ENCODE assay signal across 9 cellular contexts in genomic region chr12:11652351-11653040, GRCh38. TPM values are rescaled to one million over a fixed set of nuclear protein-coding genes. Genes with fewer than 3 reads are reported as not detected.
DNase-seq lines count a peak whose midpoint lies in the region; ATAC-seq lines count a peak whose summit lies in the region.
"Had no signal": no experiment of that assay in that cellular context is flagged by ENCODE, and none has a peak within 500 bp of the region (broad histone marks: within the 10 kb centered on the region; RNA-seq: fewer than 3 reads in every experiment).

No MANE protein-coding gene starts in this region.

- H3K9me3 Mint-ChIP-seq in T-helper 2 cell treated with Interferon-gamma antibody and Interleukin-4, amounts not matched to agents 5 μg/mL and 100 μg/mL, for 36 hours = no peaks in the 10 kb centered on the region
- no peaks in the 10 kb centered on the region for H3K9me3 Mint-ChIP-seq in natural killer cell treated with Interleukin-12 subunit alpha and Interleukin-12 subunit beta and Interleukin-15 and Interleukin-18, amount 100 ng/mL, for 72 hours

- H3K36me3 Mint-ChIP-seq in T-helper 2 cell treated with Interferon-gamma antibody and Interleukin-4, amounts not matched to agents 5 μg/mL and 100 μg/mL, for 36 hours (ENCODE audit: low read depth) = peaks cover 2% of the 10 kb centered on the region
- peaks cover 8% of the 10 kb centered on the region for H3K36me3 Mint-ChIP-seq in natural killer cell treated with Interleukin-12 subunit alpha and Interleukin-12 subunit beta and Interleukin-15 and Interleukin-18, amount 100 ng/mL, for 72 hours

- peak overlapping the region; percentile 6 to 99 for H3K4me3 ChIP-seq in esophagus (ENCODE audit: low read depth in 1 of 2, low read length in 2 of 2)

- ATAC-seq in HG03342 (IDR thresholded peaks at IDR 0.05; ENCODE audit: unreplicated experiment) = peak; percentile 21
- ATAC-seq in natural killer cell treated with Interleukin-12 subunit alpha and Interleukin-12 subunit beta and Interleukin-15 and Interleukin-18, amount 100 ng/mL, for 72 hours = peak; percentile 26 to 31

- peak overlapping the region; percentile 79 for H3K27ac Mint-ChIP-seq in T-helper 2 cell treated with Interferon-gamma antibody and Interleukin-4, amounts not matched to agents 5 μg/mL and 100 μg/mL, for 36 hours
- peak overlapping the region; percentile 97 to 99 for H3K27ac Mint-ChIP-seq in natural killer cell treated with Interleukin-12 subunit alpha and Interleukin-12 subunit beta and Interleukin-15 and Interleukin-18, amount 100 ng/mL, for 72 hours

- peaks cover 0 to 6% of the 10 kb centered on the region in 2 donors for H3K4me1 ChIP-seq in esophagus (ENCODE audit: control insufficient read depth in 2 of 2, insufficient read depth in 2 of 2, low read length in 1 of 2)

- no peaks in the 10 kb centered on the region for H3K27me3 Mint-ChIP-seq in T-helper 2 cell treated with Interferon-gamma antibody and Interleukin-4, amounts not matched to agents 5 μg/mL and 100 μg/mL, for 36 hours (ENCODE audit: low read depth)
- no peaks in the 10 kb centered on the region for H3K27me3 Mint-ChIP-seq in natural killer cell treated with Interleukin-12 subunit alpha and Interleukin-12 subunit beta and Interleukin-15 and Interleukin-18, amount 100 ng/mL, for 72 hours

- H3K36me3 ChIP-seq in esophagus (ENCODE audit: control insufficient read depth in 2 of 2, insufficient read depth in 2 of 2, low read length in 1 of 2) = no peaks in the 10 kb centered on the region

- no peaks in the 10 kb centered on the region for H3K9me3 ChIP-seq in esophagus (ENCODE audit: control insufficient read depth in 2 of 2, insufficient read depth in 1 of 2, low read depth in 1 of 2, low read length in 1 of 2)

- peak; percentile 50 for DNase-seq in DMS79 treated with DMSO at 0.1 percent for 48 hours (lab: John Stamatoyannopoulos, UW)
- DNase-seq in DMS79 (lab: John Stamatoyannopoulos, UW) = no peak
- peak; percentile 46 for DNase-seq in T-helper 2 cell treated with Interferon-gamma antibody and Interleukin-4, amounts not matched to agents 5 μg/mL and 100 μg/mL, for 36 hours (ENCODE audit: low spot score)
- DNase-seq in natural killer cell treated with Interleukin-12 subunit alpha and Interleukin-12 subunit beta and Interleukin-15 and Interleukin-18, amount 100 ng/mL, for 72 hours (ENCODE audit: low spot score) = peak; percentile 75
- DNase-seq in NCI-H187 treated with DMSO at 0.1 percent for 48 hours (lab: John Stamatoyannopoulos, UW) = no peak
- no peak for DNase-seq in cerebellar cortex (ENCODE audit: low spot score)

- H3K27ac ChIP-seq in esophagus (ENCODE audit: low read depth in 2 of 2, low read length in 1 of 2) = peak overlapping the region; percentile 69 to 81
- H3K27ac ChIP-seq: 22Rv1 had no signal

- H3K27me3 ChIP-seq in esophagus (ENCODE audit: control insufficient read depth in 1 of 2, insufficient read depth in 2 of 2, low read length in 2 of 2) = no peaks in the 10 kb centered on the region

- H3K4me1 Mint-ChIP-seq in T-helper 2 cell treated with Interferon-gamma antibody and Interleukin-4, amounts not matched to agents 5 μg/mL and 100 μg/mL, for 36 hours (ENCODE audit: low read depth) = peaks cover 33% of the 10 kb centered on the region
- peaks cover 59 to 64% of the 10 kb centered on the region in 2 donors for H3K4me1 Mint-ChIP-seq in natural killer cell treated with Interleukin-12 subunit alpha and Interleukin-12 subunit beta and Interleukin-15 and Interleukin-18, amount 100 ng/mL, for 72 hours (ENCODE audit: low read depth in 2 of 2)

- 24 to 28% methylated on average over 16 of the region's 16 CpGs for WGBS in esophagus, 2 donors

- peak overlapping the region; percentile 85 for H3K4me3 Mint-ChIP-seq in T-helper 2 cell treated with Interferon-gamma antibody and Interleukin-4, amounts not matched to agents 5 μg/mL and 100 μg/mL, for 36 hours
- H3K4me3 Mint-ChIP-seq in natural killer cell treated with Interleukin-12 subunit alpha and Interleukin-12 subunit beta and Interleukin-15 and Interleukin-18, amount 100 ng/mL, for 72 hours = peak overlapping the region; percentile 94

RNA-seq across cellular contexts. Expression of gene ETV6, which starts 3.0 kb away (rescaled TPM):
- 1 to 10 TPM; 5.4 to 5.6 TPM for polyA plus RNA-seq in esophagus
- 10 to 100 TPM; 50.2 to 82.3 TPM for total RNA-seq in natural killer cell treated with Interleukin-12 subunit alpha and Interleukin-12 subunit beta and Interleukin-15 and Interleukin-18, amount 100 ng/mL, for 72 hours

Comparison
In these comparisons a context has a peak if more than half of its experiments do, and no peak if none do; other contexts are left out.
1. DNase-seq: peak in DMS79 treated with DMSO at 0.1 percent for 48 hours (single experiment), T-helper 2 cell treated with Interferon-gamma antibody and Interleukin-4, amounts not matched to agents 5 μg/mL and 100 μg/mL, for 36 hours (single experiment) and natural killer cell treated with Interleukin-12 subunit alpha and Interleukin-12 subunit beta and Interleukin-15 and Interleukin-18, amount 100 ng/mL, for 72 hours (single experiment); none in DMS79 (single experiment), NCI-H187 treated with DMSO at 0.1 percent for 48 hours (single experiment) and cerebellar cortex (single experiment).